ENCODE assay signal across 37 cellular contexts in the genomic region with DNA sequence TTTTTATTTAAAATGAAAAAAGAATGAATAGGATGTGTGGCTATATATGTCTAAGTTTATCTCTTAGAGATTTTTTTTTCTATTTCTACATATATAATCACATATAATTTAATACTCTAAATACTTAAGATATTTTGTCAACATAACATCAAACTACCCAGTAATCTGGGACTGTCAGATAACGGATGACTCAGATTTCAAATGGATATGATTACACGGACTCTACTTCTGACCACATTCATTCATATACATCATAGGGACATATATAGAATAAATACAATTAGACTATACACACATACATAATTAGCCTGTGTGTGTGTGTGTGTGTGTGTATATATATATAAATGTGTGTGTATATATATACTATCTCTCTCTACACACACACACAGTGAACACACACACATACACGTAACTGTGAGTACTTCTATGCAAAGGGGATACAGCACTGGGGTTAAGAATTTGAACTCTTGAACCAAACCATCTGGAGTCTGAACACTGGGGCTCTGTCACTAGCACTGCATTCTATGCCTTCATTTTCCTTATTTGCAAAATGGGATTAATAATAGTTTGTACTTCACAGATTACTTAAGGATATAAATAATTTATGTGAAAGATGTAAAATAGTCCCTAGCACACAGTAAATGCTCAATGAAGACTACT.
"Had no signal": no experiment of that assay in that cellular context is flagged by ENCODE, and none has a peak within 500 bp of the region (broad histone marks: within the 10 kb centered on the region; RNA-seq: fewer than 3 reads in every experiment).

No MANE protein-coding gene starts in this region.

- H3K27ac ChIP-seq: ascending aorta, KMS-11, Peyer's patch, RWPE1, WERI-Rb-1 had no signal

- FAIRE-seq: bronchial epithelial cell had no signal

- H3K27me3 ChIP-seq: ascending aorta, Peyer's patch had no signal

- H3K4me1 ChIP-seq: ascending aorta, Peyer's patch had no signal

- ATAC-seq: activated T-cell treated with anti-CD3 and anti-CD28 coated beads, Interleukin-2, amount 50 U/mL, for 72 hours; activated T-helper 17 cell treated with anti-CD3 and anti-CD28 coated beads, Interleukin-2, amount 50 U/mL, for 72 hours; PC-3; Right ventricle myocardium inferior had no signal

- H3K4me3 ChIP-seq: ascending aorta, Peyer's patch had no signal

- H3K36me3 ChIP-seq: ascending aorta, Peyer's patch had no signal

- H3K9me3 ChIP-seq: ascending aorta, Peyer's patch had no signal

- H3K9ac ChIP-seq: KMS-11 had no signal

- DNase-seq: activated CD4-positive, alpha-beta memory T cell treated with anti-CD3 and anti-CD28 coated beads, Interleukin-2, amount 10 ng/mL, durations not matched to agents 7 days and 5 days; activated CD4-positive, alpha-beta T cell treated with anti-CD3 and anti-CD28 coated beads for 1 hour; activated CD4-positive, alpha-beta T cell treated with anti-CD3 and anti-CD28 coated beads for 48 hours; activated CD4-positive, CD25-positive, alpha-beta regulatory T cell; activated effector memory CD4-positive, alpha-beta T cell treated with anti-CD3 and anti-CD28 coated beads, Interleukin-2, amount 50 U/mL, for 16 hours; activated naive CD4-positive, alpha-beta T cell; activated naive CD4-positive, alpha-beta T cell treated with anti-CD3 and anti-CD28 coated beads, Interleukin-2, amount 50 U/mL, for 16 hours; activated naive CD8-positive, alpha-beta T cell treated with anti-CD3 and anti-CD28 coated beads for 36 hours; activated T-cell treated with anti-CD3 and anti-CD28 coated beads, Interleukin-2, amount 50 U/mL, for 1 hour; activated T-cell treated with anti-CD3 and anti-CD28 coated beads, Interleukin-2, amount 50 U/mL, for 72 hours; amygdala; caudate nucleus; cerebellar nuclear complex; MM.1S; MV-4-11; NCI-H1092; NCI-H1417; NCI-H146; NCI-H187; NCI-H2029 treated with DMSO at 0.1 percent for 48 hours; NCI-H2107; NCI-H2171; NCI-H446; NCI-H510A treated with DMSO at 0.1 percent for 48 hours; NCI-H526 treated with DMSO at 0.1 percent for 48 hours; NK-92 treated with Interleukin-12 subunit alpha and Interleukin-12 subunit beta, amount 100 ng/mL, for 24 hours; PC-3; Peyer's patch; SIG-M5; T1000; WERI-Rb-1 had no signal

- H3K4me2 ChIP-seq: KMS-11 had no signal
